Comparison of ENCODE assay signal across 8 cellular contexts in the genomic region with DNA sequence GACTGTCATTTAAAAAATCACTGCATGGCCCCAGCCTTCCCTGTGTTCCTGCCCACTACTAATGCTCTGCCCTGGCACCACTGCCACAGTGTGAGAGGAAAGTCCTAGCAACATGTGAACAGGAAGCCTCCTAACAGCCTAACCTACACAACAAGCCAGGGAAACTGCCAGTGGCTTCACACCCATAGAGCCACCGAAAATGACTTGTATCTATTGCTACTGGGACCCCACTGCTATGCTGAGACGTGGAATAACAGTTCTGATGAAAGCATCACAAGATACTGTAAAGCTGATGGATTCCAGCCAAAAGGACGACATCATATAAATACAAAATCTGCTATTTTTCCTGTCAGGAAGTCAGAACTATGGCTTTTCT.
DNase-seq lines count a peak whose midpoint lies in the region; ATAC-seq and TF ChIP-seq lines count a peak whose summit lies in the region.

No MANE protein-coding gene starts in this region.

- H3K79me2 ChIP-seq in GM23248 (ENCODE audit: insufficient read depth), result peaks cover 100% of the 10 kb centered on the region

- CTCF ChIA-PET in A673 (lab: Charles Lee), result no interaction called here

- H3F3A ChIP-seq in GM23248 (ENCODE audit: insufficient read depth), result peaks cover 17% of the 10 kb centered on the region

- no peaks in the 10 kb centered on the region for H3K27me3 ChIP-seq in A673 (replicated peaks; ENCODE audit: insufficient read depth, low read depth, low read length, poor library complexity)
- H3K27me3 ChIP-seq in GM23248 (replicated peaks; ENCODE audit: insufficient read depth), result no peaks in the 10 kb centered on the region
- H3K27me3 ChIP-seq in lung (ENCODE audit: control insufficient read depth, insufficient read depth), result no peaks in the 10 kb centered on the region

- DNase-seq in A673 (ENCODE audit: low spot score), result peak; percentile 55
- DNase-seq in GM23248, result peak; percentile 40
- DNase-seq in choroid plexus epithelial cell (ENCODE audit: low read depth), result peak; percentile 65
- no peak for DNase-seq in lung (ENCODE audit: low spot score)
- no peak for DNase-seq in AG08395 (ENCODE audit: low spot score)
- no peak for DNase-seq in epidermal melanocyte (ENCODE audit: insufficient read length, low spot score)

- H3K9ac ChIP-seq in GM23248, result no peak overlapping the region

- intact Hi-C loops in A673 (cut with micrococcal nuclease; ENCODE audit: unreplicated experiment), result loop anchor here (10.0 kb wide), 1 partner anchor 133 kb away; no protein-coding TSS in a partner anchor

- ATAC-seq in lung (ENCODE audit: insufficient read depth, low FRiP score), result no peak
- no peak for ATAC-seq in GM18520 (IDR thresholded peaks at IDR 0.05; ENCODE audit: unreplicated experiment)
- ATAC-seq in HG03378 (IDR thresholded peaks at IDR 0.05; ENCODE audit: unreplicated experiment), result no peak

- no peaks in the 10 kb centered on the region for H3K9me3 ChIP-seq in A673 (ENCODE audit: low read depth, low read length, poor library complexity, severe bottlenecking)
- H3K9me3 ChIP-seq in GM23248 (ENCODE audit: low read depth), result no peaks in the 10 kb centered on the region
- no peaks in the 10 kb centered on the region for H3K9me3 ChIP-seq in lung (ENCODE audit: control insufficient read depth in 2 of 2, insufficient read depth in 1 of 2, low read length in 1 of 2)

- H3K27ac ChIP-seq in A673 (ENCODE audit: low read depth, low read length, poor library complexity, severe bottlenecking), result peak overlapping the region; percentile 92
- no peak overlapping the region for H3K27ac ChIP-seq in GM23248
- peak overlapping the region; percentile 29 to 55 for H3K27ac ChIP-seq in lung (ENCODE audit: low read depth in 1 of 2, low read length in 1 of 2)

- TSS peak; percentile 59 for BruUV-seq in A673 (replicated peaks; lab: Mats Ljungman, UMichigan)

- POLR2A ChIA-PET in A673 (lab: Charles Lee; ENCODE audit: low non-redundant PET), result no interaction called here

- H3K4me1 ChIP-seq in A673 (ENCODE audit: insufficient read depth, low read length, poor library complexity, severe bottlenecking), result peaks cover 98% of the 10 kb centered on the region
- peaks cover 22% of the 10 kb centered on the region for H3K4me1 ChIP-seq in GM23248 (ENCODE audit: insufficient read depth)
- H3K4me1 ChIP-seq in lung (ENCODE audit: control insufficient read depth in 2 of 2, insufficient read depth in 2 of 2, low read length in 2 of 2), result peaks cover 25 to 33% of the 10 kb centered on the region in 2 donors

- 64 to 69% methylated on average over 3 of the region's 3 CpGs for WGBS in GM23248 (ENCODE audit: low coverage in 1 of 2, low lambda C conversion rate in 2 of 2, missing lambda C conversion rate in 2 of 2), 2 experiments
- 14 to 28% methylated on average over 3 of the region's 3 CpGs for WGBS in lung, 2 donors

- TF ChIP-seq CTCF in A673 (conservative IDR thresholded peaks at IDR 0.05; ENCODE audit: low read depth, low read length), result no peak
- TF ChIP-seq CTCF in choroid plexus epithelial cell (conservative IDR thresholded peaks at IDR 0.05; ENCODE audit: low read depth, low read length), result no peak
- no peak for TF ChIP-seq CTCF in lung (IDR thresholded peaks at IDR 0.05; ENCODE audit: control extremely low read depth, extremely low read depth)

- H3K4me2 ChIP-seq in GM23248 (ENCODE audit: unreplicated experiment), result no peak overlapping the region

- no peaks in the 10 kb centered on the region for H3K36me3 ChIP-seq in A673 (ENCODE audit: insufficient read depth, low read length, poor library complexity, severe bottlenecking)
- no peaks in the 10 kb centered on the region for H3K36me3 ChIP-seq in GM23248 (ENCODE audit: low read depth)
- no peaks in the 10 kb centered on the region for H3K36me3 ChIP-seq in lung (ENCODE audit: control insufficient read depth in 2 of 2, insufficient read depth in 2 of 2, low read length in 2 of 2)

- H4K20me1 ChIP-seq in GM23248 (ENCODE audit: insufficient read depth), result no peaks in the 10 kb centered on the region

- H3K4me3 ChIP-seq in A673 (ENCODE audit: low read depth, low read length, poor library complexity, severe bottlenecking), result peak overlapping the region; percentile 34
- H3K4me3 ChIP-seq in GM23248, result no peak overlapping the region
- no peak overlapping the region for H3K4me3 ChIP-seq in choroid plexus epithelial cell (ENCODE audit: low read depth, low read length)
- H3K4me3 ChIP-seq in lung, result no peak overlapping the region

- no peak overlapping the region for H2AFZ ChIP-seq in GM23248

- in situ Hi-C loops in GM23248 (cut with MboI), result no loop called here

- no peaks in the 10 kb centered on the region for H3K9me2 ChIP-seq in GM23248 (ENCODE audit: insufficient read depth)

Comparison
In these comparisons a context has a peak if more than half of its experiments do, and no peak if none do; other contexts are left out.
1. DNase-seq: peak in A673 (single experiment), GM23248 (single experiment) and choroid plexus epithelial cell (single experiment); none in lung (single experiment), AG08395 (single experiment) and epidermal melanocyte (single experiment).